In genomic region chr1:107652976-107653375, GRCh38 we compare ENCODE assay signal across 27 cellular contexts.
"Had no signal": no experiment of that assay in that cellular context is flagged by ENCODE, and none has a peak within 500 bp of the region (broad histone marks: within the 10 kb centered on the region; RNA-seq: fewer than 3 reads in every experiment).

No MANE protein-coding gene starts in this region.

- H3K27me3 Mint-ChIP-seq: dendritic cell treated with granulocyte-macrophage colony-stimulating factor and Interleukin-4, amounts not matched to agents 40 ng/mL and 50 ng/mL, for 4 days; naive B cell; type B pancreatic cell had no signal

- ATAC-seq: esophagus mucosa; gastrocnemius medialis; left ventricle myocardium superior; lower lobe of right lung; mucosa of descending colon; sciatic nerve; stimulated activated effector memory CD8-positive, alpha-beta T cell treated with anti-CD3 and anti-CD28 coated beads, Interleukin-12 subunit alpha, Interleukin-12 subunit beta, amount 100 ng/mL, for 72 hours; stimulated activated naive CD8-positive, alpha-beta T cell treated with anti-CD3 and anti-CD28 coated beads, Interleukin-15, Interleukin-2, amounts not matched to agents 100 U/mL and 50 U/mL, for 24 hours had no signal

- H3K27me3 ChIP-seq: colonic mucosa, gastrocnemius medialis, right atrium auricular region, testis, tibial artery had no signal

- H3K27ac Mint-ChIP-seq: dendritic cell treated with granulocyte-macrophage colony-stimulating factor and Interleukin-4, amounts not matched to agents 40 ng/mL and 50 ng/mL, for 4 days; endodermal cell; mesothelial cell of epicardium; nephron progenitor cell; stimulated activated effector memory CD8-positive, alpha-beta T cell treated with anti-CD3 and anti-CD28 coated beads, Interleukin-12 subunit alpha, Interleukin-12 subunit beta, amount 100 ng/mL, for 72 hours; type B pancreatic cell had no signal

- H3K36me3 ChIP-seq: colonic mucosa, gastrocnemius medialis, lower lobe of right lung, prostate gland, right atrium auricular region, tibial artery had no signal

- H3K4me3 ChIP-seq: colonic mucosa, gastrocnemius medialis, lower lobe of right lung, mucosa of descending colon, prostate gland, right atrium auricular region, testis, tibial artery had no signal

- H3K27ac ChIP-seq: colonic mucosa, epithelial cell of prostate, gastrocnemius medialis, lower lobe of right lung, prostate gland, right atrium auricular region, testis, tibial artery had no signal

- H3K9me3 ChIP-seq: colonic mucosa, gastrocnemius medialis, lower lobe of right lung, mucosa of descending colon, prostate gland, right atrium auricular region, testis, tibial artery had no signal

- DNase-seq: colonic mucosa; effector CD8-positive, alpha-beta T cell; endodermal cell; gastrocnemius medialis; head of caudate nucleus; left ventricle myocardium superior; lower lobe of right lung; mesenchymal stem cell; mucosa of descending colon; naive B cell; nephron progenitor cell; nucleus accumbens; stimulated activated CD4-positive, alpha-beta T cell treated with anti-CD3 and anti-CD28 coated beads, Interleukin-2, amount 100 ng/mL, for 24 hours; stimulated activated CD4-positive, alpha-beta T cell treated with anti-CD3 and anti-CD28 coated beads, Interleukin-4, amount 100 ng/mL, for 24 hours; stimulated activated naive CD8-positive, alpha-beta T cell treated with anti-CD3 and anti-CD28 coated beads, Interleukin-15, Interleukin-2, amounts not matched to agents 100 U/mL and 50 U/mL, for 24 hours; substantia nigra; testis; tibial artery had no signal

- H3K4me1 ChIP-seq: colonic mucosa, gastrocnemius medialis, lower lobe of right lung, prostate gland, right atrium auricular region, testis, tibial artery had no signal

- H3K36me3 Mint-ChIP-seq: mesothelial cell of epicardium; stimulated activated effector memory CD8-positive, alpha-beta T cell treated with anti-CD3 and anti-CD28 coated beads, Interleukin-12 subunit alpha, Interleukin-12 subunit beta, amount 100 ng/mL, for 72 hours; type B pancreatic cell had no signal

- H3K4me3 Mint-ChIP-seq: dendritic cell treated with granulocyte-macrophage colony-stimulating factor and Interleukin-4, amounts not matched to agents 40 ng/mL and 50 ng/mL, for 4 days; endodermal cell; mesothelial cell of epicardium; naive B cell; nephron progenitor cell; stimulated activated effector memory CD8-positive, alpha-beta T cell treated with anti-CD3 and anti-CD28 coated beads, Interleukin-12 subunit alpha, Interleukin-12 subunit beta, amount 100 ng/mL, for 72 hours; type B pancreatic cell had no signal

- H3K9me3 Mint-ChIP-seq: dendritic cell treated with granulocyte-macrophage colony-stimulating factor and Interleukin-4, amounts not matched to agents 40 ng/mL and 50 ng/mL, for 4 days; nephron progenitor cell; stimulated activated effector memory CD8-positive, alpha-beta T cell treated with anti-CD3 and anti-CD28 coated beads, Interleukin-12 subunit alpha, Interleukin-12 subunit beta, amount 100 ng/mL, for 72 hours; type B pancreatic cell had no signal
